ENCODE assay signal across 17 cellular contexts in genomic region chr5:108836492-108836891, GRCh38.
DNase-seq lines count a peak whose midpoint lies in the region; FAIRE-seq and TF ChIP-seq lines count a peak whose summit lies in the region.
"Had no signal": no experiment of that assay in that cellular context is flagged by ENCODE, and none has a peak within 500 bp of the region (broad histone marks: within the 10 kb centered on the region; RNA-seq: fewer than 3 reads in every experiment).

No MANE protein-coding gene starts in this region.

- H3K9me3 Mint-ChIP-seq in activated naive CD4-positive, alpha-beta T cell treated with anti-CD3 and anti-CD28 coated beads, Interleukin-2, amount 50 U/mL, for 24 hours = no peaks in the 10 kb centered on the region
- H3K9me3 Mint-ChIP-seq in mesothelial cell of epicardium = peaks cover 5% of the 10 kb centered on the region
- H3K9me3 Mint-ChIP-seq: CD8-positive, alpha-beta T cell had no signal

- H3K4me3 ChIP-seq in lower leg skin (ENCODE audit: low read depth, poor library complexity, severe bottlenecking) = no peak overlapping the region

- H3K4me3 Mint-ChIP-seq in activated naive CD4-positive, alpha-beta T cell treated with anti-CD3 and anti-CD28 coated beads, Interleukin-2, amount 50 U/mL, for 24 hours = no peak overlapping the region
- H3K4me3 Mint-ChIP-seq in mesothelial cell of epicardium = no peak overlapping the region
- H3K4me3 Mint-ChIP-seq: CD14-positive monocyte; CD8-positive, alpha-beta T cell had no signal

- peak overlapping the region; percentile 68 for H3K27ac Mint-ChIP-seq in activated naive CD4-positive, alpha-beta T cell treated with anti-CD3 and anti-CD28 coated beads, Interleukin-2, amount 50 U/mL, for 24 hours
- H3K27ac Mint-ChIP-seq in mesothelial cell of epicardium = peak overlapping the region; percentile 10
- H3K27ac Mint-ChIP-seq: CD14-positive monocyte; CD8-positive, alpha-beta T cell had no signal

- no peak for TF ChIP-seq POLR2A in lower leg skin (IDR thresholded peaks at IDR 0.05)

- H3K36me3 Mint-ChIP-seq in activated naive CD4-positive, alpha-beta T cell treated with anti-CD3 and anti-CD28 coated beads, Interleukin-2, amount 50 U/mL, for 24 hours = peaks cover 12% of the 10 kb centered on the region
- peaks cover 13% of the 10 kb centered on the region for H3K36me3 Mint-ChIP-seq in mesothelial cell of epicardium

- peak; percentile 63 for FAIRE-seq in TTC549 (lab: Jason Lieb, UNC)
- FAIRE-seq: D721Med, GM12892 had no signal

- 96 to 97% methylated on average over 2 of the region's 2 CpGs for WGBS in lower leg skin, 2 donors

- intact Hi-C loops in lower leg skin (cut with DNase I; ENCODE audit: low total_unique reads) = no loop called here

- DNase-seq in activated naive CD4-positive, alpha-beta T cell treated with Interleukin-2 at 50 U/mL for 16 hours = no peak
- no peak for DNase-seq in mesothelial cell of epicardium (ENCODE audit: low spot score in 2 of 2, unreplicated experiment in 2 of 2)
- DNase-seq in NCI-H1930 (lab: John Stamatoyannopoulos, UW) = no peak
- DNase-seq in lower leg skin (ENCODE audit: low spot score in 2 of 2) = no peak
- DNase-seq in T-helper 2 cell = no peak
- DNase-seq: CD8-positive, alpha-beta T cell; COR-L47; DMS153; DMS79 treated with DMSO at 0.1 percent for 48 hours; EL; GDM1; IMR-90 had no signal

- TF ChIP-seq CTCF in mesothelial cell of epicardium (IDR thresholded peaks at IDR 0.05; ENCODE audit: unreplicated experiment) (no peak), lower leg skin (IDR thresholded peaks at IDR 0.05) (no peak)

- no peaks in the 10 kb centered on the region for H3K4me1 Mint-ChIP-seq in activated naive CD4-positive, alpha-beta T cell treated with anti-CD3 and anti-CD28 coated beads, Interleukin-2, amount 50 U/mL, for 24 hours
- peaks cover 2% of the 10 kb centered on the region for H3K4me1 Mint-ChIP-seq in mesothelial cell of epicardium
- H3K4me1 Mint-ChIP-seq: CD14-positive monocyte had no signal

- H3K27me3 Mint-ChIP-seq in activated naive CD4-positive, alpha-beta T cell treated with anti-CD3 and anti-CD28 coated beads, Interleukin-2, amount 50 U/mL, for 24 hours = no peaks in the 10 kb centered on the region
- H3K27me3 Mint-ChIP-seq in mesothelial cell of epicardium (ENCODE audit: low read depth) = no peaks in the 10 kb centered on the region
